In the genomic region with DNA sequence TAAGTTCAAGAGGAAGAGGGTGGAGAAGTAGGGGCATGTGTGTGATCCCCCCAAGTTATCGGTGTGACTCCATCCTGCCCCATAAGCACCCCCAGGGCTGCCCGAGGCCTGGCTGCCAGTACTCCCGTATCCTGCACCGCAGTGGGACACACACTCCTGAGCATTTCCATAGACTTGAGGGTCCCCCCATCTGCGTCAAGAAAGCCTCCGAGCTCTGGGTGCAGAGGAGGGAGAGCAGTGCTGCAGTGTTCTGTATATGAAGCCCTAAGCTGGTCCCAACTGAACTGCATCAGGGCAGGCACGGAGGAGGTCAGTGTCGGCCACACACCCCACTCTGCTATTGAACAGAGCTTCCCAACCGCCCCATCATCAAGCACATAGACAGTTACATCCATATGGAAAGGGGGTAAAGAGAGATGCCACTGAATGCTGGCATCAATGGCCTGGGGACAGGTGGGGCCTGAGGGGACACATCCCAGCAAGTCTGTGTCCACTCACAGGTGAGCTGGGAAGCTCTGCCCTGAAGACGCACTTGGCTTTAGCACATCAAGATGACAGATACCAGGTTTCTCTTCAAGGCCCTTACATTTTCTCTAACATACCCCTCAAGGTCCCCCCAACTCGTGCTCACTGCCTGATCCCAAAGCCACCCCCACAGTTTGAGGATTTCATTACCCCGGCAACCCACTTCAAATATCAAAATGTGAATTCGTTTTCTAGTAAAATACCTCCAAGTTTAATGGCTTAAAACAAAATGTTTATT, we compare ENCODE assay signal across 18 cellular contexts.
A peak's percentile ranks its signal among the peaks of the same experiment; 100 is the strongest.
DNase-seq lines count a peak whose midpoint lies in the region; ATAC-seq, FAIRE-seq and TF ChIP-seq lines count a peak whose summit lies in the region.
"Had no signal": no experiment of that assay in that cellular context is flagged by ENCODE, and none has a peak within 500 bp of the region (broad histone marks: within the 10 kb centered on the region; RNA-seq: fewer than 3 reads in every experiment).

No MANE protein-coding gene starts in this region.

- no peak overlapping the region for H3K4me3 ChIP-seq in right cardiac atrium (ENCODE audit: low read length)
- H3K4me3 ChIP-seq in heart right ventricle: no peak overlapping the region
- H3K4me3 ChIP-seq in endothelial cell of umbilical vein (replicated peaks in 1 of 3; ENCODE audit: insufficient read depth in 1 of 3, low read depth in 1 of 3, low read length in 3 of 3): no peak overlapping the region
- H3K4me3 ChIP-seq in neuronal stem cell (ENCODE audit: low read length in 2 of 2): no peak overlapping the region
- no peak overlapping the region for H3K4me3 ChIP-seq in mucosa of descending colon
- H3K4me3 ChIP-seq: PC-9 had no signal

- no peaks in the 10 kb centered on the region for H4K20me1 ChIP-seq in endothelial cell of umbilical vein (replicated peaks; ENCODE audit: control insufficient read depth, extremely low read depth, insufficient read depth, low read length)

- H3K18ac ChIP-seq in neuronal stem cell (ENCODE audit: low read length): no peak overlapping the region

- H3K4ac ChIP-seq in neuronal stem cell (ENCODE audit: low read length): no peak overlapping the region

- CTCF ChIA-PET in endothelial cell of umbilical vein (lab: Charles Lee): no interaction called here

- H2AK5ac ChIP-seq in neuronal stem cell (ENCODE audit: low read depth, low read length): no peak overlapping the region

- H3K9ac ChIP-seq in endothelial cell of umbilical vein (replicated peaks; ENCODE audit: extremely low read depth, insufficient read depth, low read length) (no peak overlapping the region), neuronal stem cell (ENCODE audit: low read depth, low read length, poor library complexity) (no peak overlapping the region)

- no peak overlapping the region for H2BK12ac ChIP-seq in neuronal stem cell (ENCODE audit: low read length)

- no peaks in the 10 kb centered on the region for H3K27me3 Mint-ChIP-seq in CD14-positive monocyte (ENCODE audit: low read depth in 3 of 3)

- no peaks in the 10 kb centered on the region for H3K27me3 ChIP-seq in right cardiac atrium (ENCODE audit: control insufficient read depth, insufficient read depth)
- no peaks in the 10 kb centered on the region for H3K27me3 ChIP-seq in heart right ventricle
- H3K27me3 ChIP-seq in endothelial cell of umbilical vein (ENCODE audit: control insufficient read depth in 2 of 2, insufficient read depth in 2 of 2, low read length in 2 of 2): no peaks in the 10 kb centered on the region
- no peaks in the 10 kb centered on the region for H3K27me3 ChIP-seq in neuronal stem cell (ENCODE audit: control insufficient read depth in 3 of 3, insufficient read depth in 3 of 3, low read depth in 1 of 3, low read length in 3 of 3)

- H2AFZ ChIP-seq in endothelial cell of umbilical vein (ENCODE audit: low read depth, low read length): no peak overlapping the region
- H2AFZ ChIP-seq in neuronal stem cell (ENCODE audit: low read length): no peak overlapping the region
- H2AFZ ChIP-seq: PC-9 had no signal

- H3K23ac ChIP-seq in neuronal stem cell (ENCODE audit: low read depth, low read length, poor library complexity): no peak overlapping the region

- no peaks in the 10 kb centered on the region for H3K9me1 ChIP-seq in endothelial cell of umbilical vein (replicated peaks; ENCODE audit: control insufficient read depth, extremely low read depth, insufficient read depth, low read length)

- H3K14ac ChIP-seq in neuronal stem cell (ENCODE audit: low read length): peak overlapping the region; percentile 2

- no peak overlapping the region for H3K4me3 Mint-ChIP-seq in CD14-positive monocyte
- H3K4me3 Mint-ChIP-seq: CD8-positive, alpha-beta T cell had no signal

- peaks cover 0 to 2% (median 0%) of the 10 kb centered on the region in 7 donors for H3K9me3 Mint-ChIP-seq in CD14-positive monocyte
- H3K9me3 Mint-ChIP-seq: CD8-positive, alpha-beta T cell had no signal

- no peak for DNase-seq in right cardiac atrium
- no peak for DNase-seq in heart right ventricle
- DNase-seq in endothelial cell of umbilical vein (ENCODE audit: low read depth, low spot score): no peak
- no peak for DNase-seq in neuronal stem cell (ENCODE audit: low spot score)
- no peak for DNase-seq in GM19240 (ENCODE audit: insufficient read length, low spot score)
- no peak for DNase-seq in NCI-H446 treated with DMSO at 0.1 percent for 48 hours (lab: John Stamatoyannopoulos, UW)
- DNase-seq in mucosa of descending colon: no peak
- no peak for DNase-seq in CD14-positive monocyte (ENCODE audit: low spot score)
- DNase-seq: AML-193; CD8-positive, alpha-beta T cell; DND-41; GDM1; GOT3; NCI-H1048; NCI-H226 had no signal

- H3K4me2 ChIP-seq in endothelial cell of umbilical vein (ENCODE audit: insufficient read depth, low read length) (no peak overlapping the region), neuronal stem cell (ENCODE audit: insufficient read depth, low read length, poor library complexity, severe bottlenecking) (no peak overlapping the region)

- H3K4me1 Mint-ChIP-seq in CD14-positive monocyte: no peaks in the 10 kb centered on the region

- no peak overlapping the region for H3K27ac ChIP-seq in right cardiac atrium (ENCODE audit: low read length)
- H3K27ac ChIP-seq in heart right ventricle: no peak overlapping the region
- H3K27ac ChIP-seq in endothelial cell of umbilical vein (ENCODE audit: insufficient read depth, low read depth, low read length): peak overlapping the region; percentile 15
- no peak overlapping the region for H3K27ac ChIP-seq in neuronal stem cell (replicated peaks; ENCODE audit: low read length)
- H3K27ac ChIP-seq: PC-9 had no signal

- H3K4me1 ChIP-seq in right cardiac atrium (ENCODE audit: control insufficient read depth, insufficient read depth, low read length): no peaks in the 10 kb centered on the region
- H3K4me1 ChIP-seq in heart right ventricle: peaks cover 5 to 22% (median 16%) of the 10 kb centered on the region in 9 donors
- H3K4me1 ChIP-seq in endothelial cell of umbilical vein (ENCODE audit: control insufficient read depth, extremely low read depth, insufficient read depth, low read length): peaks cover 46% of the 10 kb centered on the region
- H3K4me1 ChIP-seq in neuronal stem cell (ENCODE audit: control insufficient read depth in 2 of 2, insufficient read depth in 1 of 2, low read depth in 1 of 2, low read length in 2 of 2): peaks cover 2 to 8% of the 10 kb centered on the region in 2 donors
- peaks cover 8% of the 10 kb centered on the region for H3K4me1 ChIP-seq in mucosa of descending colon (ENCODE audit: low read depth)

- no peaks in the 10 kb centered on the region for H3K36me3 Mint-ChIP-seq in CD14-positive monocyte

- H3K36me3 ChIP-seq in heart right ventricle (peaks cover 0 to 61% (median 7%) of the 10 kb centered on the region in 9 donors), endothelial cell of umbilical vein (ENCODE audit: control insufficient read depth in 2 of 2, extremely low read depth in 1 of 2, insufficient read depth in 2 of 2, low read length in 2 of 2) (peaks cover 0 to 2% of the 10 kb centered on the region in 2 experiments), neuronal stem cell (replicated peaks in 1 of 2; ENCODE audit: control insufficient read depth in 2 of 2, insufficient read depth in 2 of 2, low read length in 2 of 2) (no peaks in the 10 kb centered on the region), mucosa of descending colon (ENCODE audit: low read depth) (no peaks in the 10 kb centered on the region)

- TF ChIP-seq CTCF in heart right ventricle (IDR thresholded peaks at IDR 0.05) (no peak), endothelial cell of umbilical vein (IDR thresholded peaks at IDR 0.05; ENCODE audit: extremely low read depth in 1 of 2, insufficient read depth in 1 of 2, low read depth in 1 of 2, low read length in 2 of 2) (no peak), mucosa of descending colon (IDR thresholded peaks at IDR 0.05) (no peak), CD14-positive monocyte (IDR thresholded peaks at IDR 0.05) (no peak)

- TF ChIP-seq POLR2A in endothelial cell of umbilical vein (IDR thresholded peaks at IDR 0.05; ENCODE audit: low read depth, low read length): no peak

- H4K8ac ChIP-seq in neuronal stem cell (ENCODE audit: low read depth, low read length): no peak overlapping the region

- dilution Hi-C loops in endothelial cell of umbilical vein (cut with MboI; ENCODE audit: extremely low pct_ligation_motif_present, low sequenced_read_pairs): no loop called here

- no TSS peak for BruUV-seq in endothelial cell of umbilical vein (replicated peaks; lab: Mats Ljungman, UMichigan)

- H4K91ac ChIP-seq in neuronal stem cell (ENCODE audit: low read depth, low read length, poor library complexity): no peak overlapping the region

- intact Hi-C loops in right cardiac atrium (cut with DNase I) (no loop called here), heart right ventricle (cut with DNase I) (loop anchor here in 1 of 10 donors (5.0 kb wide), 1 partner anchor 190 kb away; no protein-coding TSS in a partner anchor), endothelial cell of umbilical vein (cut with micrococcal nuclease) (loop anchor here (10.0 kb wide), 1 partner anchor 1572 kb away; no protein-coding TSS in a partner anchor), mucosa of descending colon (cut with DNase I, micrococcal nuclease) (no loop called here), CD14-positive monocyte (cut with micrococcal nuclease) (no loop called here)

- peak; percentile 18 to 36 for ATAC-seq in right cardiac atrium
- ATAC-seq in heart right ventricle: no peak
- no peak for ATAC-seq in mucosa of descending colon
- ATAC-seq: CD8-positive, alpha-beta T cell had no signal

- POLR2A ChIA-PET in endothelial cell of umbilical vein (lab: Charles Lee): no interaction called here

- no peak for FAIRE-seq in endothelial cell of umbilical vein (lab: Jason Lieb, UNC)
- FAIRE-seq: GM12892, HTR-8/SVneo had no signal

- H2BK15ac ChIP-seq in neuronal stem cell (ENCODE audit: low read length): no peak overlapping the region

- no peak overlapping the region for H2BK5ac ChIP-seq in neuronal stem cell (ENCODE audit: low read length)

- no peaks in the 10 kb centered on the region for H3K79me1 ChIP-seq in neuronal stem cell (ENCODE audit: low read depth, low read length)

- no peaks in the 10 kb centered on the region for H3K9me3 ChIP-seq in right cardiac atrium (ENCODE audit: control insufficient read depth, low read length)
- no peaks in the 10 kb centered on the region for H3K9me3 ChIP-seq in heart right ventricle
- no peaks in the 10 kb centered on the region for H3K9me3 ChIP-seq in endothelial cell of umbilical vein (replicated peaks; ENCODE audit: control insufficient read depth, insufficient read depth, low read length)
- no peaks in the 10 kb centered on the region for H3K9me3 ChIP-seq in neuronal stem cell (replicated peaks in 1 of 2; ENCODE audit: control insufficient read depth in 2 of 2, insufficient read depth in 1 of 2, low read depth in 1 of 2, low read length in 2 of 2)
- H3K9me3 ChIP-seq in mucosa of descending colon: no peaks in the 10 kb centered on the region

- WGBS in right cardiac atrium: 95% methylated on average over 13 of the region's 13 CpGs
- 96 to 97% methylated on average over 13 of the region's 13 CpGs for WGBS in heart right ventricle, 2 donors
- no CpG with 5 or more reads among the region's 13 CpGs for WGBS in neuronal stem cell (ENCODE audit: extremely low coverage in 2 of 2, insufficient read length in 2 of 2, insufficient replicate concordance in 1 of 2), 2 donors

- no peaks in the 10 kb centered on the region for H3K79me2 ChIP-seq in endothelial cell of umbilical vein (ENCODE audit: control insufficient read depth, insufficient read depth, low read length)

- H3K27ac Mint-ChIP-seq in CD14-positive monocyte: no peak overlapping the region
- H3K27ac Mint-ChIP-seq: CD8-positive, alpha-beta T cell had no signal

- no peak overlapping the region for H2BK120ac ChIP-seq in neuronal stem cell (ENCODE audit: low read depth, low read length)

Comparison
In these comparisons a context has a peak if more than half of its experiments do, and no peak if none do; other contexts are left out.
1. ATAC-seq: peak in right cardiac atrium (2 of 2); none in heart right ventricle (0 of 8) and mucosa of descending colon (single experiment).